In the genomic region with DNA sequence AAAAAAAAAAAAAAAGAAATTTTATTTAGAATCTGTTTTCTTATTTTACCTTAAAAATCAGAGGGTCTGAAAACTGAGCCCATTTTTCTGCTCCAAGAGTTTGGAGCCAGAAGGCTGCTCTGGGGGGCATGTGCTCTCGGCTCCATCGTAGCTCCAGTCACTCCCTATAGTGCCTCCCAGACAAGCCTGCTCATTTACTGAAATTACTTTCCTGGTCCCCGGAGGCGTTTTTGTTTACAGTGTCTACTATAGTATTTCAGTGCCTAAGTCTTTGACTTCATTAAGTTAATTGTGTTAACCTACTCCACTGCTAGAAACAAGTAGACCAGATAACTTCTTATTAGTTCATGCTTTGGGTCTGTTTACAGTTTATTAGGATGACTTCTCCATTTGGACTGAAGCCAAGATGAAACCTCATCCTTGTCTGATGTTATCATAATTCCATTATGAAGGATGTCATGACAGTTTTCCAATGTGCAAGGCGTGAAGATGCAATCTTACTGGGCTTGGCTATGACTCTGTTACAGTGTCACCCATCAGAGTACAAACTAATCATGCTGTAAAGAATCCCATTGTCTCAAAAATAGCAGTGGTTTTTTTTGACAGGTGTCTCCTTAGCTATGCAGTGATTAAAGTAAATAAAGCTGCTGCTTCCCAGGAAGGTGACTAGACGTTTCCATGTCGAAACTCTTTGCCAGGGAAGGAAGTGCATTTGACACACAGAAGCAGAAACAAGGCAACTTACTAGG, we compare ENCODE assay signal across 2 cellular contexts.
TF ChIP-seq lines count a peak whose summit lies in the region.

No MANE protein-coding gene starts in this region.

TF ChIP-seq in PFSK-1, 5 proteins besides CTCF, POLR2A, EP300 and RAD21 (continued from another document):
- TF ChIP-seq, protein P1, sequence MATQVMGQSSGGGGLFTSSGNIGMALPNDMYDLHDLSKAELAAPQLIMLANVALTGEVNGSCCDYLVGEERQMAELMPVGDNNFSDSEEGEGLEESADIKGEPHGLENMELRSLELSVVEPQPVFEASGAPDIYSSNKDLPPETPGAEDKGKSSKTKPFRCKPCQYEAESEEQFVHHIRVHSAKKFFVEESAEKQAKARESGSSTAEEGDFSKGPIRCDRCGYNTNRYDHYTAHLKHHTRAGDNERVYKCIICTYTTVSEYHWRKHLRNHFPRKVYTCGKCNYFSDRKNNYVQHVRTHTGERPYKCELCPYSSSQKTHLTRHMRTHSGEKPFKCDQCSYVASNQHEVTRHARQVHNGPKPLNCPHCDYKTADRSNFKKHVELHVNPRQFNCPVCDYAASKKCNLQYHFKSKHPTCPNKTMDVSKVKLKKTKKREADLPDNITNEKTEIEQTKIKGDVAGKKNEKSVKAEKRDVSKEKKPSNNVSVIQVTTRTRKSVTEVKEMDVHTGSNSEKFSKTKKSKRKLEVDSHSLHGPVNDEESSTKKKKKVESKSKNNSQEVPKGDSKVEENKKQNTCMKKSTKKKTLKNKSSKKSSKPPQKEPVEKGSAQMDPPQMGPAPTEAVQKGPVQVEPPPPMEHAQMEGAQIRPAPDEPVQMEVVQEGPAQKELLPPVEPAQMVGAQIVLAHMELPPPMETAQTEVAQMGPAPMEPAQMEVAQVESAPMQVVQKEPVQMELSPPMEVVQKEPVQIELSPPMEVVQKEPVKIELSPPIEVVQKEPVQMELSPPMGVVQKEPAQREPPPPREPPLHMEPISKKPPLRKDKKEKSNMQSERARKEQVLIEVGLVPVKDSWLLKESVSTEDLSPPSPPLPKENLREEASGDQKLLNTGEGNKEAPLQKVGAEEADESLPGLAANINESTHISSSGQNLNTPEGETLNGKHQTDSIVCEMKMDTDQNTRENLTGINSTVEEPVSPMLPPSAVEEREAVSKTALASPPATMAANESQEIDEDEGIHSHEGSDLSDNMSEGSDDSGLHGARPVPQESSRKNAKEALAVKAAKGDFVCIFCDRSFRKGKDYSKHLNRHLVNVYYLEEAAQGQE (IDR thresholded peaks at IDR 0.05; ENCODE audit: insufficient read depth in 1 of 2, low read depth in 2 of 2, low read length in 2 of 2), result peak in 1 of 2 experiments; percentile 62; a peak in 1 of 4 replicates

TF ChIP-seq in HepG2, 621 proteins besides CTCF, POLR2A, EP300 and RAD21 (continued from another document):
- TF ChIP-seq, protein P2, sequence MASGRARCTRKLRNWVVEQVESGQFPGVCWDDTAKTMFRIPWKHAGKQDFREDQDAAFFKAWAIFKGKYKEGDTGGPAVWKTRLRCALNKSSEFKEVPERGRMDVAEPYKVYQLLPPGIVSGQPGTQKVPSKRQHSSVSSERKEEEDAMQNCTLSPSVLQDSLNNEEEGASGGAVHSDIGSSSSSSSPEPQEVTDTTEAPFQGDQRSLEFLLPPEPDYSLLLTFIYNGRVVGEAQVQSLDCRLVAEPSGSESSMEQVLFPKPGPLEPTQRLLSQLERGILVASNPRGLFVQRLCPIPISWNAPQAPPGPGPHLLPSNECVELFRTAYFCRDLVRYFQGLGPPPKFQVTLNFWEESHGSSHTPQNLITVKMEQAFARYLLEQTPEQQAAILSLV (CRISPR knock-in tag; IDR thresholded peaks at IDR 0.05; ENCODE audit: borderline replicate concordance), result no peak
- TF ChIP-seq, protein P3, sequence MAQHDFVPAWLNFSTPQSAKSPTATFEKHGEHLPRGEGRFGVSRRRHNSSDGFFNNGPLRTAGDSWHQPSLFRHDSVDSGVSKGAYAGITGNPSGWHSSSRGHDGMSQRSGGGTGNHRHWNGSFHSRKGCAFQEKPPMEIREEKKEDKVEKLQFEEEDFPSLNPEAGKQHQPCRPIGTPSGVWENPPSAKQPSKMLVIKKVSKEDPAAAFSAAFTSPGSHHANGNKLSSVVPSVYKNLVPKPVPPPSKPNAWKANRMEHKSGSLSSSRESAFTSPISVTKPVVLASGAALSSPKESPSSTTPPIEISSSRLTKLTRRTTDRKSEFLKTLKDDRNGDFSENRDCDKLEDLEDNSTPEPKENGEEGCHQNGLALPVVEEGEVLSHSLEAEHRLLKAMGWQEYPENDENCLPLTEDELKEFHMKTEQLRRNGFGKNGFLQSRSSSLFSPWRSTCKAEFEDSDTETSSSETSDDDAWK (CRISPR knock-in tag; IDR thresholded peaks at IDR 0.05), result no peak
- no peak for TF ChIP-seq ZNF264 (CRISPR knock-in tag; IDR thresholded peaks at IDR 0.05)
- TF ChIP-seq, protein P4, sequence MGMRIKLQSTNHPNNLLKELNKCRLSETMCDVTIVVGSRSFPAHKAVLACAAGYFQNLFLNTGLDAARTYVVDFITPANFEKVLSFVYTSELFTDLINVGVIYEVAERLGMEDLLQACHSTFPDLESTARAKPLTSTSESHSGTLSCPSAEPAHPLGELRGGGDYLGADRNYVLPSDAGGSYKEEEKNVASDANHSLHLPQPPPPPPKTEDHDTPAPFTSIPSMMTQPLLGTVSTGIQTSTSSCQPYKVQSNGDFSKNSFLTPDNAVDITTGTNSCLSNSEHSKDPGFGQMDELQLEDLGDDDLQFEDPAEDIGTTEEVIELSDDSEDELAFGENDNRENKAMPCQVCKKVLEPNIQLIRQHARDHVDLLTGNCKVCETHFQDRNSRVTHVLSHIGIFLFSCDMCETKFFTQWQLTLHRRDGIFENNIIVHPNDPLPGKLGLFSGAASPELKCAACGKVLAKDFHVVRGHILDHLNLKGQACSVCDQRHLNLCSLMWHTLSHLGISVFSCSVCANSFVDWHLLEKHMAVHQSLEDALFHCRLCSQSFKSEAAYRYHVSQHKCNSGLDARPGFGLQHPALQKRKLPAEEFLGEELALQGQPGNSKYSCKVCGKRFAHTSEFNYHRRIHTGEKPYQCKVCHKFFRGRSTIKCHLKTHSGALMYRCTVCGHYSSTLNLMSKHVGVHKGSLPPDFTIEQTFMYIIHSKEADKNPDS (CRISPR knock-in tag; IDR thresholded peaks at IDR 0.05), result no peak
- TF ChIP-seq SNAPC2 (CRISPR knock-in tag; IDR thresholded peaks at IDR 0.05), result no peak
- TF ChIP-seq, protein P5, sequence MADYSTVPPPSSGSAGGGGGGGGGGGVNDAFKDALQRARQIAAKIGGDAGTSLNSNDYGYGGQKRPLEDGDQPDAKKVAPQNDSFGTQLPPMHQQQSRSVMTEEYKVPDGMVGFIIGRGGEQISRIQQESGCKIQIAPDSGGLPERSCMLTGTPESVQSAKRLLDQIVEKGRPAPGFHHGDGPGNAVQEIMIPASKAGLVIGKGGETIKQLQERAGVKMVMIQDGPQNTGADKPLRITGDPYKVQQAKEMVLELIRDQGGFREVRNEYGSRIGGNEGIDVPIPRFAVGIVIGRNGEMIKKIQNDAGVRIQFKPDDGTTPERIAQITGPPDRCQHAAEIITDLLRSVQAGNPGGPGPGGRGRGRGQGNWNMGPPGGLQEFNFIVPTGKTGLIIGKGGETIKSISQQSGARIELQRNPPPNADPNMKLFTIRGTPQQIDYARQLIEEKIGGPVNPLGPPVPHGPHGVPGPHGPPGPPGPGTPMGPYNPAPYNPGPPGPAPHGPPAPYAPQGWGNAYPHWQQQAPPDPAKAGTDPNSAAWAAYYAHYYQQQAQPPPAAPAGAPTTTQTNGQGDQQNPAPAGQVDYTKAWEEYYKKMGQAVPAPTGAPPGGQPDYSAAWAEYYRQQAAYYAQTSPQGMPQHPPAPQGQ (CRISPR knock-in tag; IDR thresholded peaks at IDR 0.05; ENCODE audit: borderline replicate concordance), result no peak
- no peak for TF ChIP-seq ZNF136 (CRISPR knock-in tag; IDR thresholded peaks at IDR 0.05; ENCODE audit: low read depth)
- TF ChIP-seq, protein P6, sequence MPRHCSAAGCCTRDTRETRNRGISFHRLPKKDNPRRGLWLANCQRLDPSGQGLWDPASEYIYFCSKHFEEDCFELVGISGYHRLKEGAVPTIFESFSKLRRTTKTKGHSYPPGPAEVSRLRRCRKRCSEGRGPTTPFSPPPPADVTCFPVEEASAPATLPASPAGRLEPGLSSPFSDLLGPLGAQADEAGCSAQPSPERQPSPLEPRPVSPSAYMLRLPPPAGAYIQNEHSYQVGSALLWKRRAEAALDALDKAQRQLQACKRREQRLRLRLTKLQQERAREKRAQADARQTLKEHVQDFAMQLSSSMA (CRISPR knock-in tag; IDR thresholded peaks at IDR 0.05), result no peak
- TF ChIP-seq, protein P7, sequence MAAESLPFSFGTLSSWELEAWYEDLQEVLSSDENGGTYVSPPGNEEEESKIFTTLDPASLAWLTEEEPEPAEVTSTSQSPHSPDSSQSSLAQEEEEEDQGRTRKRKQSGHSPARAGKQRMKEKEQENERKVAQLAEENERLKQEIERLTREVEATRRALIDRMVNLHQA (CRISPR knock-in tag; IDR thresholded peaks at IDR 0.05), result no peak
- TF ChIP-seq ZNF3 (CRISPR knock-in tag; IDR thresholded peaks at IDR 0.05), result no peak
- TF ChIP-seq SP5 (CRISPR knock-in tag; IDR thresholded peaks at IDR 0.05; ENCODE audit: borderline replicate concordance, low read depth), result no peak
